Comparison of ENCODE assay signal across 24 cellular contexts in genomic region chr6:7569082-7569481, GRCh38. TPM values are rescaled to one million over a fixed set of nuclear protein-coding genes. Genes with fewer than 3 reads are reported as not detected.
A peak's percentile ranks its signal among the peaks of the same experiment; 100 is the strongest.
DNase-seq lines count a peak whose midpoint lies in the region; ATAC-seq, FAIRE-seq and TF ChIP-seq lines count a peak whose summit lies in the region.
"Had no signal": no experiment of that assay in that cellular context is flagged by ENCODE, and none has a peak within 500 bp of the region (broad histone marks: within the 10 kb centered on the region; RNA-seq: fewer than 3 reads in every experiment).

No MANE protein-coding gene starts in this region.

- H3K27me3 ChIP-seq in cardiac muscle cell = no peaks in the 10 kb centered on the region
- no peaks in the 10 kb centered on the region for H3K27me3 ChIP-seq in bronchial epithelial cell (ENCODE audit: control insufficient read depth, insufficient read depth, low read length)
- no peaks in the 10 kb centered on the region for H3K27me3 ChIP-seq in uterus
- H3K27me3 ChIP-seq: BLaER1 treated with 17β-estradiol and CSF1 and Interleukin-3, amounts not matched to agents 10 nM and 100 nM had no signal

- FAIRE-seq in bronchial epithelial cell (lab: Jason Lieb, UNC) = peak; percentile 40
- FAIRE-seq: A549, G401.6, GM12892, H54 had no signal

- ATAC-seq in Right ventricle myocardium superior (ENCODE audit: poor library complexity) = no peak
- no peak for ATAC-seq in HG02642 (IDR thresholded peaks at IDR 0.05; ENCODE audit: poor library complexity, unreplicated experiment)
- ATAC-seq: A549 had no signal

- CTCF ChIA-PET in RWPE1 (lab: Yijun Ruan, JAX) = interaction anchor here (0.7 to 1.4 kb wide), 2 partner anchors 9 to 11 kb away, joined by 3 to 4 read pairs; no protein-coding TSS in a partner anchor

- POLR2A ChIA-PET in RWPE1 (lab: Yijun Ruan, JAX; ENCODE audit: low non-redundant PET) = no interaction called here

- no peaks in the 10 kb centered on the region for H3K4me1 ChIP-seq in cardiac muscle cell (ENCODE audit: low read depth)
- H3K4me1 ChIP-seq in uterus = no peaks in the 10 kb centered on the region
- H3K4me1 ChIP-seq: A549; BE2C; BLaER1 treated with 17β-estradiol and CSF1 and Interleukin-3, amounts not matched to agents 10 nM and 100 nM; HAP-1 had no signal

- H3K9me3 ChIP-seq in cardiac muscle cell (ENCODE audit: low read depth) (no peaks in the 10 kb centered on the region), uterus (no peaks in the 10 kb centered on the region)
- H3K9me3 ChIP-seq: A549; BE2C; BLaER1 treated with 17β-estradiol and CSF1 and Interleukin-3, amounts not matched to agents 10 nM and 100 nM; HAP-1 had no signal

- DNase-seq in cardiac muscle cell (ENCODE audit: low read depth in 1 of 2, low spot score in 1 of 2) (no peak), Right ventricle myocardium superior (no peak), RWPE1 (ENCODE audit: low spot score) (no peak), bronchial epithelial cell (ENCODE audit: low read depth) (no peak), C1 segment of cervical spinal cord (lab: John Stamatoyannopoulos, UW) (no peak), uterus (no peak)
- DNase-seq: 8988T; ACHN; AML-193; BE2C; Calu3; CD4-positive, alpha-beta memory T cell; COR-L47; DMS53; DMS79 treated with DMSO at 0.1 percent for 48 hours; GOT3; HFFc6 had no signal

- TF ChIP-seq POLR2A in uterus (IDR thresholded peaks at IDR 0.05) = no peak

- intact Hi-C loops in Right ventricle myocardium superior (cut with DNase I) = loop anchor here (10.0 kb wide), 1 partner anchor 144 kb away; no protein-coding TSS in a partner anchor
- intact Hi-C loops in uterus (cut with DNase I; ENCODE audit: low total_unique reads) = no loop called here

- TF ChIP-seq CTCF in cardiac muscle cell (IDR thresholded peaks at IDR 0.05; ENCODE audit: low read depth, low read length) = no peak
- TF ChIP-seq CTCF in RWPE1 (conservative IDR thresholded peaks at IDR 0.05; ENCODE audit: low read depth) = no peak
- TF ChIP-seq CTCF in bronchial epithelial cell (IDR thresholded peaks at IDR 0.05; ENCODE audit: insufficient read depth, low read length, severe bottlenecking) = no peak
- no peak for TF ChIP-seq CTCF in uterus (IDR thresholded peaks at IDR 0.05)

- H3K4me3 ChIP-seq in cardiac muscle cell (no peak overlapping the region), bronchial epithelial cell (ENCODE audit: low read depth, low read length) (no peak overlapping the region), uterus (no peak overlapping the region)
- H3K4me3 ChIP-seq: A549; BLaER1 treated with 17β-estradiol and CSF1 and Interleukin-3, amounts not matched to agents 10 nM and 100 nM; HAP-1 had no signal

- H3K27ac ChIP-seq in cardiac muscle cell = peak overlapping the region; percentile 42
- peak overlapping the region; percentile 29 for H3K27ac ChIP-seq in RWPE1
- no peak overlapping the region for H3K27ac ChIP-seq in uterus
- H3K27ac ChIP-seq: A549; BLaER1 treated with 17β-estradiol and CSF1 and Interleukin-3, amounts not matched to agents 10 nM and 100 nM had no signal

- peaks cover 96% of the 10 kb centered on the region for H3K36me3 ChIP-seq in cardiac muscle cell
- peaks cover 53% of the 10 kb centered on the region for H3K36me3 ChIP-seq in bronchial epithelial cell (ENCODE audit: control insufficient read depth, insufficient read depth, low read length)
- no peaks in the 10 kb centered on the region for H3K36me3 ChIP-seq in uterus
- H3K36me3 ChIP-seq: BE2C; BLaER1 treated with 17β-estradiol and CSF1 and Interleukin-3, amounts not matched to agents 10 nM and 100 nM had no signal

RNA-seq across cellular contexts. Expression of gene SNRNP48, which starts 20.9 kb away (rescaled TPM):
- total RNA-seq in cardiac muscle cell = 10.1 and 24.8 TPM in 2 replicates
- polyA plus RNA-seq in cardiac muscle cell = 9.2 and 14.4 TPM in 2 replicates
- total RNA-seq in Right ventricle myocardium superior = 17.5 TPM
- 10.0 and 12.8 TPM in 2 replicates for total RNA-seq in bronchial epithelial cell
- 10 to 100 TPM; 10.2 to 39.7 (median 14.6) TPM for total RNA-seq in uterus

RNA-seq across cellular contexts. Expression of gene DSP, which starts 27.6 kb away (rescaled TPM):
- total RNA-seq in cardiac muscle cell = 185 and 362 TPM in 2 replicates
- polyA plus RNA-seq in cardiac muscle cell = 154 and 237 TPM in 2 replicates
- total RNA-seq in Right ventricle myocardium superior = 350 TPM
- total RNA-seq in bronchial epithelial cell = 394 and 699 TPM in 2 replicates
- 10 to 100 TPM in 2 of 4 donors, 1 to 10 TPM in 2; 3.8 to 28.3 (median 9.0) TPM for total RNA-seq in uterus
- total RNA-seq: CD4-positive, alpha-beta memory T cell had no signal
- polyA plus RNA-seq: CD4-positive, alpha-beta memory T cell had no signal

Comparison
In these comparisons a context has a peak if more than half of its experiments do, and no peak if none do; other contexts are left out.
1. H3K27ac ChIP-seq: peak in cardiac muscle cell (single experiment) and RWPE1 (single experiment); none in uterus (0 of 2).